Comparison of ENCODE assay signal across 1 cellular context in genomic region chr6:159829515-159829914, GRCh38.
TF ChIP-seq lines count a peak whose summit lies in the region.

No MANE protein-coding gene starts in this region.

TF ChIP-seq in GM12878, 131 proteins besides CTCF, POLR2A, EP300 and RAD21:
- TF ChIP-seq ZNF592 (IDR thresholded peaks at IDR 0.05) (no peak), MEF2B (IDR thresholded peaks at IDR 0.05; ENCODE audit: partially characterized antibody, poor library complexity, severe bottlenecking) (no peak), NR2F1 (conservative IDR thresholded peaks at IDR 0.05) (no peak), ZBTB4 (CRISPR knock-in tag; IDR thresholded peaks at IDR 0.05) (no peak)
TF ChIP-seq in GM12878: peak in this region for 0.
